In genomic region chr16:70428178-70428998, GRCh38 we compare ENCODE assay signal across 1 cellular context.
A peak's percentile ranks its signal among the peaks of the same experiment; 100 is the strongest.
TF ChIP-seq lines count a peak whose summit lies in the region.

No MANE protein-coding gene starts in this region.

TF ChIP-seq in WTC11, 78 proteins besides CTCF, POLR2A, EP300 and RAD21 (continued from another document):
- TF ChIP-seq ZNF281 (CRISPR knock-in tag; IDR thresholded peaks at IDR 0.05) (0 out of 2 replicates have a peak, but pooled peaks have one; percentile 25), ZNF232 (CRISPR knock-in tag; IDR thresholded peaks at IDR 0.05) (no peak), AFF4 (CRISPR knock-in tag; IDR thresholded peaks at IDR 0.05; ENCODE audit: borderline replicate concordance) (no peak), JUN (CRISPR knock-in tag; IDR thresholded peaks at IDR 0.05) (no peak), SMAD3 (CRISPR knock-in tag; IDR thresholded peaks at IDR 0.05; ENCODE audit: borderline replicate concordance) (no peak; the same call in 1 of the 2 replicates), USF1 (CRISPR knock-in tag; IDR thresholded peaks at IDR 0.05) (no peak), ERG (CRISPR knock-in tag; IDR thresholded peaks at IDR 0.05) (no peak), FOXJ3 (CRISPR knock-in tag; IDR thresholded peaks at IDR 0.05; ENCODE audit: borderline replicate concordance) (no peak), RELA (CRISPR knock-in tag; IDR thresholded peaks at IDR 0.05; ENCODE audit: borderline replicate concordance) (no peak), ATF6 (CRISPR knock-in tag; IDR thresholded peaks at IDR 0.05) (no peak), HMGXB4 (CRISPR knock-in tag; IDR thresholded peaks at IDR 0.05) (no peak), ETV6 (CRISPR knock-in tag; IDR thresholded peaks at IDR 0.05) (0 out of 2 replicates have a peak, but pooled peaks have one; percentile 47), GABPB1 (CRISPR knock-in tag; IDR thresholded peaks at IDR 0.05) (peak; percentile 56; the same call in 1 of the 2 replicates), MLX (CRISPR knock-in tag; IDR thresholded peaks at IDR 0.05) (no peak)
TF ChIP-seq in WTC11: peak in this region for 5.
